Comparison of ENCODE assay signal across 11 cellular contexts in the genomic region with DNA sequence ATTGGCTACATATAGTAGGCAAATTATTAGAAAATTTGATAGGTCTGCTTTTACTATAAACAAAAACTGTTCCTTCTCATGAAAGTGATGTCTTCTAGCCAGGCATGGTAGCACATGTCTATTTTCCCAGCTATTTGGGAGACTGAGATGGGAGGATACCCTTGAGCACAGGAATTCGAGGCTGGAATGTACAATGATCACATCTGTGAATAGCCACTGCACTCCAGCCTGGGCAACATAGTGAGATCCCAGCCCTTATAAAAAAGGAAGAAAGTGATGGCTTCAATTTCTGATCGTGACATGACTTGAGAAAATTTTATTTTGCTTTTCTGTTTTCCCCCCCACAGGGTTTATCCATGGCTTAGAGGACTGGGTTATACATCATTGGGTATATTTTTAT. TPM values are rescaled to one million over a fixed set of nuclear protein-coding genes. Genes with fewer than 3 reads are reported as not detected.
"Had no signal": no experiment of that assay in that cellular context is flagged by ENCODE, and none has a peak within 500 bp of the region (broad histone marks: within the 10 kb centered on the region; RNA-seq: fewer than 3 reads in every experiment).

No MANE protein-coding gene starts in this region.

- ATAC-seq: GM23338 had no signal

- H3K27ac ChIP-seq: HL-60, KMS-11 had no signal

- H3K4me2 ChIP-seq: GM23338, KMS-11 had no signal

- H3K9ac ChIP-seq: KMS-11 had no signal

- H3K9me3 ChIP-seq: HAP-1 had no signal

- DNase-seq: H7, HFFc6, IMR-90, Karpas-422, KBM-7 had no signal

- H3K4me3 ChIP-seq: GM23338, HAP-1 had no signal

- FAIRE-seq: H1 had no signal

- H3K9me3 Mint-ChIP-seq: GM23338, HFFc6 had no signal

- H3K36me3 ChIP-seq: HAP-1 had no signal

- H3K27ac Mint-ChIP-seq: GM23338, HFFc6 had no signal

- H2AFZ ChIP-seq: GM23338 had no signal

- H3K4me1 ChIP-seq: HAP-1 had no signal

- H3K4me1 Mint-ChIP-seq: GM23338 had no signal

- H3K4me3 Mint-ChIP-seq: GM23338, HFFc6 had no signal

RNA-seq across cellular contexts. Expression of a gene that starts 19.5 kb away (rescaled TPM):
- total RNA-seq: GM23338, H1, H7, HFFc6, HT1080, IMR-90 had no signal
- polyA plus RNA-seq: GM23338 had no signal
